Comparison of ENCODE assay signal across 8 cellular contexts in the genomic region with DNA sequence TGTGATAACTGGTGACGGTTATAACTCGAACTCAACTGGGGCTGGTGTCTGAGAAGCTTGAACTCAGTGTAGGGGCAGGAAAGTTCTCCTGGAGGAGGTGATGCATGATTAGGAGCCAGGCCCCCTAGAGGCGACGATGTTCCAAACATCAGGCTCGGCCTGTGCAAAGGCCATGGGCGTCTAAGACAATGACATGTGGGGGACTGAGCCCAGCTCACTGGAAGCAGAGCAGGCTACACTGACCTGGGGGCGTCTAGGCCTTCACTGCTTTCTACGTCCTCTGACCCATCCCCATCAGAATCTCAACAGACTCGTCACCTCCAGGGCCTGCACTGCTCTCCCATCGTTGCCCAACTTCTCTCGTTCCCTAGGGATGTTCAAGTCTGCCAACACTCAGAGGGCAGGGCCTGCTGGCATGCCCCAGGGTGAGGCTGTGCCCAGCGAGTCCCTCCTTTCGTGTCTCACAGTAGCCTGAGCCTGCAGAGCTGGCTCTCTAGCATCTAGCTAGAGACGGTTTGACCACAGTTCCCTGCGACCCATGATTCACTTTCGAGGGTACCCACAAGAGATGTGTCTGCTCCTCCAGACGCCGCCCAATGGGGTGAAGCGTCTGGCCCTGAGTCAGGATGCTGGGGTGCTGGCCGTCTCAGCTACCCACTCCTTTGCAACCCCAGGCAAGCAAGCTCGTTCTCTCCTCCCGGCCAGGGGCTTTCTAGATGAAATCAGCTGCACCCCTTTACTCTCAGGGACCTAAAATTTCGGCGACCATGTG. TPM values are rescaled to one million over a fixed set of nuclear protein-coding genes. Genes with fewer than 3 reads are reported as not detected.
DNase-seq lines count a peak whose midpoint lies in the region; ATAC-seq and TF ChIP-seq lines count a peak whose summit lies in the region.

No MANE protein-coding gene starts in this region.

- no peak for TF ChIP-seq EP300 in SK-N-SH (IDR thresholded peaks at IDR 0.05; ENCODE audit: borderline replicate concordance in 1 of 2, low read depth in 1 of 2, low read length in 1 of 2)

- H3K4me1 ChIP-seq in SK-N-SH (ENCODE audit: control insufficient read depth in 1 of 2, insufficient read depth in 2 of 2, low read depth in 1 of 2, low read length in 1 of 2) = peaks cover 8 to 33% of the 10 kb centered on the region in 2 experiments; a peak in 2 of 4 replicates
- H3K4me1 ChIP-seq in skeletal muscle satellite cell (ENCODE audit: control insufficient read depth, insufficient read depth, low read length) = peaks cover 30% of the 10 kb centered on the region

- WGBS in SK-N-SH (ENCODE audit: low lambda C conversion rate) = 26% methylated on average over 12 of the region's 24 CpGs

- H3K9me3 ChIP-seq in AG04450 (ENCODE audit: control insufficient read depth, insufficient read depth, low read length) = no peaks in the 10 kb centered on the region
- H3K9me3 ChIP-seq in SK-N-SH = no peaks in the 10 kb centered on the region
- H3K9me3 ChIP-seq in skeletal muscle satellite cell (replicated peaks; ENCODE audit: low read length) = no peaks in the 10 kb centered on the region

- H3K4me3 Mint-ChIP-seq in IgD-negative memory B cell = peak overlapping the region; percentile 90 to 100 (median 98)

- no peaks in the 10 kb centered on the region for H3K9me2 ChIP-seq in SK-N-SH

- peak overlapping the region; percentile 97 for H3K9ac ChIP-seq in SK-N-SH
- peak overlapping the region; percentile 98 for H3K9ac ChIP-seq in skeletal muscle satellite cell (ENCODE audit: low read depth, low read length)

- no peaks in the 10 kb centered on the region for H3K9me3 Mint-ChIP-seq in IgD-negative memory B cell

- ATAC-seq in GM18907 (IDR thresholded peaks at IDR 0.05; ENCODE audit: unreplicated experiment) = peak; percentile 26
- ATAC-seq in left ventricle myocardium superior = peak; percentile 35
- ATAC-seq in GM18873 (IDR thresholded peaks at IDR 0.05; ENCODE audit: low FRiP score, unreplicated experiment) = no peak

- H3K36me3 Mint-ChIP-seq in IgD-negative memory B cell = peaks cover 1% of the 10 kb centered on the region

- peaks cover 26 to 35% (median 27%) of the 10 kb centered on the region in 3 donors for H3K4me1 Mint-ChIP-seq in IgD-negative memory B cell

- H3K79me2 ChIP-seq in SK-N-SH (ENCODE audit: insufficient read depth) = peaks cover 25% of the 10 kb centered on the region; the same call in 1 of the 2 replicates

- no peaks in the 10 kb centered on the region for H3K36me3 ChIP-seq in SK-N-SH (replicated peaks in 1 of 2; ENCODE audit: control insufficient read depth in 1 of 2, insufficient read depth in 2 of 2, low read length in 1 of 2)
- H3K36me3 ChIP-seq in skeletal muscle satellite cell (ENCODE audit: insufficient read depth, low read length) = peaks cover 9% of the 10 kb centered on the region

- H2AFZ ChIP-seq in SK-N-SH (ENCODE audit: low read depth) = peak overlapping the region; percentile 89

- TF ChIP-seq RAD21 in SK-N-SH (IDR thresholded peaks at IDR 0.05; ENCODE audit: low read length) = peak; percentile 24; the same call in 1 of the 2 replicates

- H3F3A ChIP-seq in SK-N-SH (replicated peaks; ENCODE audit: insufficient read depth) = no peaks in the 10 kb centered on the region

- H3K27ac ChIP-seq in AG04450 (ENCODE audit: low read depth, low read length) (peak overlapping the region; percentile 96), SK-N-SH (ENCODE audit: low read depth in 2 of 2, low read length in 1 of 2) (peak overlapping the region; percentile 91 to 96)

- H3K27me3 ChIP-seq in AG04450 (ENCODE audit: control insufficient read depth, insufficient read depth, low read length) (no peaks in the 10 kb centered on the region), SK-N-SH (ENCODE audit: insufficient read depth) (no peaks in the 10 kb centered on the region), skeletal muscle satellite cell (ENCODE audit: control insufficient read depth, insufficient read depth, low read length) (no peaks in the 10 kb centered on the region)

- H3K4me3 ChIP-seq in AG04450 (ENCODE audit: low read depth, low read length) (peak overlapping the region; percentile 87), SK-N-SH (ENCODE audit: low read depth in 2 of 2, low read length in 1 of 2) (peak overlapping the region; percentile 83 to 92), skeletal muscle satellite cell (ENCODE audit: low read length) (peak overlapping the region; percentile 98)

- POLR2A ChIA-PET in AG04450 (lab: Yijun Ruan, JAX) (interaction anchor here (0.9 to 1.0 kb wide), 2 partner anchors 19 to 88 kb away, joined by 3 to 7 read pairs; no protein-coding TSS in a partner anchor), SK-N-SH (lab: Yijun Ruan, JAX) (interaction anchor here (0.8 to 1.4 kb wide), 3 partner anchors 19 to 88 kb away, joined by 3 to 5 read pairs (median 5); a partner anchor contains a TSS)

- H4K20me1 ChIP-seq in SK-N-SH (ENCODE audit: insufficient read depth) = no peaks in the 10 kb centered on the region

- H3K4me2 ChIP-seq in SK-N-SH (peak overlapping the region; percentile 97), skeletal muscle satellite cell (ENCODE audit: low read length) (peak overlapping the region; percentile 86)

- CTCF ChIA-PET in AG04450 (lab: Charles Lee) (interaction anchor here (1.0 to 2.8 kb wide), 4 partner anchors 10 to 87 kb away, joined by 3 to 38 read pairs (median 4); no protein-coding TSS in a partner anchor), SK-N-SH (lab: Yijun Ruan, JAX) (interaction anchor here (0.5 to 5.4 kb wide), 15 partner anchors 9 to 487 kb away, joined by 3 to 33 read pairs (median 4); a partner anchor contains a TSS)

- peak overlapping the region; percentile 94 to 100 (median 99) for H3K27ac Mint-ChIP-seq in IgD-negative memory B cell

- TF ChIP-seq CTCF in AG04450 (IDR thresholded peaks at IDR 0.05; ENCODE audit: low read depth, low read length) = peak; percentile 79
- peak; percentile 67 for TF ChIP-seq CTCF in SK-N-SH (IDR thresholded peaks at IDR 0.05)

- no peaks in the 10 kb centered on the region for H3K27me3 Mint-ChIP-seq in IgD-negative memory B cell

- intact Hi-C loops in left ventricle myocardium superior (cut with micrococcal nuclease) = no loop called here

- DNase-seq in AG04450 (ENCODE audit: low read depth, low spot score) (no peak), SK-N-SH (peak; percentile 67), left ventricle myocardium superior (peak; percentile 64)
- peak; percentile 71 for DNase-seq in activated naive CD4-positive, alpha-beta T cell treated with anti-CD3 and anti-CD28 coated beads, Interleukin-2, amount 50 U/mL, for 16 hours

TF ChIP-seq in SK-N-SH, 30 proteins besides CTCF, POLR2A, EP300 and RAD21 (continues in another document):
- TF ChIP-seq GABPA (IDR thresholded peaks at IDR 0.05; ENCODE audit: low read depth) (no peak), NFIC (IDR thresholded peaks at IDR 0.05; ENCODE audit: borderline replicate concordance) (no peak), MXI1 (IDR thresholded peaks at IDR 0.05; ENCODE audit: low read depth, low read length) (peak; percentile 56; the same call in 1 of the 2 replicates), SIN3A (IDR thresholded peaks at IDR 0.05; ENCODE audit: borderline replicate concordance, low read depth, low read length) (peak; percentile 57; the same call in 1 of the 2 replicates), EZH2phosphoT487 (IDR thresholded peaks at IDR 0.05; ENCODE audit: borderline replicate concordance, low read depth) (no peak), GATA2 (CRISPR knock-in tag; IDR thresholded peaks at IDR 0.05) (no peak), SMC3 (IDR thresholded peaks at IDR 0.05; ENCODE audit: low read depth, low read length) (no peak), TAF1 (IDR thresholded peaks at IDR 0.05; ENCODE audit: borderline replicate concordance, low read depth, low read length) (0 out of 2 replicates have a peak, but pooled peaks have one; percentile 8)
- TF ChIP-seq, protein P1, sequence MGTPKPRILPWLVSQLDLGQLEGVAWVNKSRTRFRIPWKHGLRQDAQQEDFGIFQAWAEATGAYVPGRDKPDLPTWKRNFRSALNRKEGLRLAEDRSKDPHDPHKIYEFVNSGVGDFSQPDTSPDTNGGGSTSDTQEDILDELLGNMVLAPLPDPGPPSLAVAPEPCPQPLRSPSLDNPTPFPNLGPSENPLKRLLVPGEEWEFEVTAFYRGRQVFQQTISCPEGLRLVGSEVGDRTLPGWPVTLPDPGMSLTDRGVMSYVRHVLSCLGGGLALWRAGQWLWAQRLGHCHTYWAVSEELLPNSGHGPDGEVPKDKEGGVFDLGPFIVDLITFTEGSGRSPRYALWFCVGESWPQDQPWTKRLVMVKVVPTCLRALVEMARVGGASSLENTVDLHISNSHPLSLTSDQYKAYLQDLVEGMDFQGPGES (IDR thresholded peaks at IDR 0.05; ENCODE audit: low read depth, low read length) = no peak
- TF ChIP-seq, protein P2, sequence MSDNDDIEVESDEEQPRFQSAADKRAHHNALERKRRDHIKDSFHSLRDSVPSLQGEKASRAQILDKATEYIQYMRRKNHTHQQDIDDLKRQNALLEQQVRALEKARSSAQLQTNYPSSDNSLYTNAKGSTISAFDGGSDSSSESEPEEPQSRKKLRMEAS (IDR thresholded peaks at IDR 0.05; ENCODE audit: low read depth) = 0 out of 2 replicates have a peak, but pooled peaks have one; percentile 25
- TF ChIP-seq, protein P3, sequence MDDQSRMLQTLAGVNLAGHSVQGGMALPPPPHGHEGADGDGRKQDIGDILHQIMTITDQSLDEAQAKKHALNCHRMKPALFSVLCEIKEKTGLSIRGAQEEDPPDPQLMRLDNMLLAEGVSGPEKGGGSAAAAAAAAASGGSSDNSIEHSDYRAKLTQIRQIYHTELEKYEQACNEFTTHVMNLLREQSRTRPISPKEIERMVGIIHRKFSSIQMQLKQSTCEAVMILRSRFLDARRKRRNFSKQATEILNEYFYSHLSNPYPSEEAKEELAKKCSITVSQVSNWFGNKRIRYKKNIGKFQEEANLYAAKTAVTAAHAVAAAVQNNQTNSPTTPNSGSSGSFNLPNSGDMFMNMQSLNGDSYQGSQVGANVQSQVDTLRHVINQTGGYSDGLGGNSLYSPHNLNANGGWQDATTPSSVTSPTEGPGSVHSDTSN (IDR thresholded peaks at IDR 0.05) = no peak

RNA-seq across cellular contexts. Expression of a gene that starts 1.1 kb away (rescaled TPM):
- polyA plus RNA-seq in AG04450 (2011; rRNA removed) = 4.2 and 5.3 TPM in 2 replicates
- 5.6 and 5.8 TPM in 2 replicates for polyA minus RNA-seq in AG04450 (2011; rRNA and poly(A)+ RNA removed)
- 32.1 TPM for polyA plus RNA-seq in IgD-negative memory B cell
- 26.9 and 29.4 TPM in 2 replicates for polyA plus RNA-seq in SK-N-SH (2012; rRNA removed)
- 3.8 and 6.1 TPM in 2 replicates for polyA plus RNA-seq in SK-N-SH (2012; cell fraction: cytosol; rRNA removed)
- polyA plus RNA-seq in SK-N-SH (2012; cell fraction: nucleus; rRNA removed) = 205 and 218 TPM in 2 replicates
- 16.3 TPM for total RNA-seq in left ventricle myocardium superior
- total RNA-seq in skeletal muscle satellite cell (2012; rRNA removed) = 6.6 and 7.9 TPM in 2 replicates

RNA-seq across cellular contexts. Expression of a gene that starts 19.3 kb away (rescaled TPM):
- polyA plus RNA-seq in AG04450 (2011; rRNA removed) (38.4 and 49.0 TPM in 2 replicates), IgD-negative memory B cell (33.4 TPM), SK-N-SH (2012; rRNA removed) (42.2 and 47.7 TPM in 2 replicates)
- 31.1 and 45.9 TPM in 2 replicates for polyA minus RNA-seq in AG04450 (2011; rRNA and poly(A)+ RNA removed)
- polyA plus RNA-seq in SK-N-SH (2012; cell fraction: cytosol; rRNA removed) = 20.7 and 30.1 TPM in 2 replicates
- 23.7 and 25.6 TPM in 2 replicates for polyA plus RNA-seq in SK-N-SH (2012; cell fraction: nucleus; rRNA removed)
- total RNA-seq in left ventricle myocardium superior = 102 TPM
- total RNA-seq in skeletal muscle satellite cell (2012; rRNA removed) = 4.4 and 4.8 TPM in 2 replicates
